ENCODE assay signal across 1 cellular context in the genomic region with DNA sequence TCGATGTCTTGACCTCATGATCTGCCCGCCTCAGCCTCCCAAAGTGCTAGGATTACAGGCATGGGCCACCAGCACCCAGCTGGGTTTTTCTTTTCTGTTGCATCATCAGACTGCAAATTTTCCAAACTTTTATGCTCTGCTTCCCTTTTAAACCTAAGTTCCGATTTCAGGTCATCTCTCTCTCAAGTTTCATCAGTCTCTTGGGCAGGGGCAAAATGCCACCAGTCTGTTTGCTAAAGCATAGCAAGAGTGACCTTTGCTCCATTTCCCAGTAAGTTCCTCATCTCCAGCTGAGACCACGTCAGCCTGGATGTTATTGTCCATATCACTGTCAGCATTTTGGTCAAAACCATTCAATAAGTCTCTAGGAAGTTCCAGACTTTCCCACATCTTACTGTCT.
TF ChIP-seq lines count a peak whose summit lies in the region.
"Not testable (repeated sequence)": the region's sequence is repeated elsewhere in the genome, so short reads cannot be mapped to it uniquely, and the experiment has no call there.

No MANE protein-coding gene starts in this region.

TF ChIP-seq in K562, 482 proteins besides CTCF, POLR2A, EP300 and RAD21:
- TF ChIP-seq ATF3 (IDR thresholded peaks at IDR 0.05): peak; percentile 48; the same call in 1 of the 2 replicates
- TF ChIP-seq ATF3 (CRISPR knock-in tag; conservative IDR thresholded peaks at IDR 0.05): not testable (repeated sequence)
